In the genomic region with DNA sequence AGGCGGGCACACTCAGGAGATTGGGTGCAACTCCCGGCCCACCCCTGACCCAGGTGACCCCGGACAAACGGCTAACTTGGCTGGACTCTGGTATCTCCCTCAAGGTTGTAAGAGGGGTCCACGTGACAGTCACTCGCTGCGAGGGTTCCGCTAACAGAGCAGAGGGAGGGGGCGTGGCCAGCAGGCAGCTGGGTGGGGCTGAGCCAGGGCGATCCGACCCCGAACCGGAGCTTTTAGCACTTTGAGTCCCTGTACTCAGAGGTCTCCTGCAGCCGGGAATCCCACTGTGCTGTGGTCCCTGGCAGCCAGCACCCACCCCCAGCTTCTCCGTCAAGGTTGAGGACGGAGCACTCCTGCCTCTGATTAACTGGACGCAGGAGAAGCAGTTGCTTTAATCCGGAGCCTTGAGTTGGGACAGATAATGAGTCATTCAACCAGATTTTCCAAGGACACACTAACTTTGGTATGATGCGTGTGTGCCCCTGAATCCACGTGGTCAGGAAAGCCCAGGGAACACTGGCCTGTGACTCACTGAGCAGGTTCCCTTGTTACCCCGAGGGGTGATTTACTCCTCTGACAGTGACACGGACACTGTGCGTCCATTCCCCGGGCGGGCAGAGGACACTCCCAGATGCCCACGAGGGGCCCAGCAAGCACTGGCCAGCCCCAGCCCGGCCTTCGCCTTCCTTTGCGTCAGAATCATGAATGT, we compare ENCODE assay signal across 9 cellular contexts. TPM values are rescaled to one million over a fixed set of nuclear protein-coding genes. Genes with fewer than 3 reads are reported as not detected.
DNase-seq lines count a peak whose midpoint lies in the region; ATAC-seq and TF ChIP-seq lines count a peak whose summit lies in the region.
"Had no signal": no experiment of that assay in that cellular context is flagged by ENCODE, and none has a peak within 500 bp of the region (broad histone marks: within the 10 kb centered on the region; RNA-seq: fewer than 3 reads in every experiment).

No MANE protein-coding gene starts in this region.

- H3K9me3 ChIP-seq in WERI-Rb-1 (ENCODE audit: severe bottlenecking) (no peaks in the 10 kb centered on the region), prostate gland (no peaks in the 10 kb centered on the region)
- H3K9me3 ChIP-seq: ascending aorta had no signal

- H3K27me3 ChIP-seq in WERI-Rb-1 (ENCODE audit: insufficient read depth, low read depth, severe bottlenecking) (peaks cover 8% of the 10 kb centered on the region), prostate gland (replicated peaks; ENCODE audit: insufficient read depth) (peaks cover 3% of the 10 kb centered on the region)
- H3K27me3 ChIP-seq: ascending aorta had no signal

- no peak overlapping the region for H3K4me3 Mint-ChIP-seq in activated CD4-positive, alpha-beta T cell treated with anti-CD3 and anti-CD28 coated beads, Interleukin-2, amount 10 ng/mL, durations not matched to agents 7 days and 5 days

- intact Hi-C loops in Right ventricle myocardium inferior (cut with DNase I) (no loop called here), cardiac septum (cut with DNase I) (no loop called here), prostate gland (cut with DNase I) (no loop called here)

- H3K4me1 ChIP-seq in prostate gland (replicated peaks), result no peaks in the 10 kb centered on the region
- H3K4me1 ChIP-seq: ascending aorta had no signal

- no peak for DNase-seq in Right ventricle myocardium inferior (ENCODE audit: missing footprints)
- DNase-seq in cardiac septum (ENCODE audit: low spot score), result no peak
- DNase-seq in WERI-Rb-1, result peak; percentile 73
- peak; percentile 87 for DNase-seq in iPS-NIHi11 (ENCODE audit: low spot score)
- DNase-seq in activated CD4-positive, alpha-beta T cell treated with anti-CD3 and anti-CD28 coated beads, Interleukin-2, amount 10 ng/mL, durations not matched to agents 7 days and 5 days, result no peak
- no peak for DNase-seq in prostate gland (ENCODE audit: low spot score)
- DNase-seq in DMS114 treated with DMSO at 0.1 percent for 48 hours (lab: John Stamatoyannopoulos, UW; ENCODE audit: unreplicated experiment), result no peak
- no peak for DNase-seq in GDM1 (lab: John Stamatoyannopoulos, UW)

- TF ChIP-seq CTCF in WERI-Rb-1 (IDR thresholded peaks at IDR 0.05; ENCODE audit: low read depth, low read length) (no peak), prostate gland (IDR thresholded peaks at IDR 0.05) (no peak)

- no peak for TF ChIP-seq POLR2A in prostate gland (IDR thresholded peaks at IDR 0.05)

- H3K36me3 ChIP-seq in WERI-Rb-1, result no peaks in the 10 kb centered on the region
- H3K36me3 ChIP-seq in prostate gland, result no peaks in the 10 kb centered on the region
- H3K36me3 ChIP-seq: ascending aorta had no signal

- peak; percentile 49 for ATAC-seq in Right ventricle myocardium inferior

- peaks cover 18% of the 10 kb centered on the region for H3K4me1 Mint-ChIP-seq in activated CD4-positive, alpha-beta T cell treated with anti-CD3 and anti-CD28 coated beads, Interleukin-2, amount 10 ng/mL, durations not matched to agents 7 days and 5 days

- no peak overlapping the region for H3K27ac ChIP-seq in WERI-Rb-1
- H3K27ac ChIP-seq in prostate gland, result no peak overlapping the region
- H3K27ac ChIP-seq: ascending aorta had no signal

- H3K4me3 ChIP-seq in WERI-Rb-1 (ENCODE audit: low read depth, low read length) (peak overlapping the region; percentile 55), prostate gland (no peak overlapping the region)

- H3K36me3 Mint-ChIP-seq in activated CD4-positive, alpha-beta T cell treated with anti-CD3 and anti-CD28 coated beads, Interleukin-2, amount 10 ng/mL, durations not matched to agents 7 days and 5 days (ENCODE audit: low read depth), result peaks cover 23% of the 10 kb centered on the region

- 20% methylated on average over 29 of the region's 29 CpGs for WGBS in prostate gland

- POLR2A ChIA-PET in activated CD4-positive, alpha-beta T cell treated with anti-CD3 and anti-CD28 coated beads, Interleukin-2, amount 10 ng/mL, durations not matched to agents 7 days and 5 days (lab: Charles Lee), result no interaction called here

- CTCF ChIA-PET in activated CD4-positive, alpha-beta T cell treated with anti-CD3 and anti-CD28 coated beads, Interleukin-2, amount 10 ng/mL, durations not matched to agents 7 days and 5 days (lab: Charles Lee), result no interaction called here

- H3K9me3 Mint-ChIP-seq in activated CD4-positive, alpha-beta T cell treated with anti-CD3 and anti-CD28 coated beads, Interleukin-2, amount 10 ng/mL, durations not matched to agents 7 days and 5 days, result peaks cover 3% of the 10 kb centered on the region

- H3K27me3 Mint-ChIP-seq in activated CD4-positive, alpha-beta T cell treated with anti-CD3 and anti-CD28 coated beads, Interleukin-2, amount 10 ng/mL, durations not matched to agents 7 days and 5 days, result peaks cover 2% of the 10 kb centered on the region

- no peak overlapping the region for H3K27ac Mint-ChIP-seq in activated CD4-positive, alpha-beta T cell treated with anti-CD3 and anti-CD28 coated beads, Interleukin-2, amount 10 ng/mL, durations not matched to agents 7 days and 5 days

RNA-seq across cellular contexts. Expression of a gene that starts 16.8 kb away (rescaled TPM):
- total RNA-seq in Right ventricle myocardium inferior (2.7 TPM), cardiac septum (1.2 TPM), prostate gland (1 to 10 TPM; 1.6 to 2.7 TPM)
- total RNA-seq in activated CD4-positive, alpha-beta T cell treated with anti-CD3 and anti-CD28 coated beads, Interleukin-2, amount 10 ng/mL, durations not matched to agents 7 days and 5 days, result 10 to 100 TPM; 13.9 to 15.2 TPM

RNA-seq across cellular contexts. Expression of a gene that starts 31.0 kb away (rescaled TPM):
- total RNA-seq in Right ventricle myocardium inferior, result 16.8 TPM
- total RNA-seq in cardiac septum, result 15.8 TPM
- 10 to 100 TPM; 11.6 to 16.0 TPM for total RNA-seq in activated CD4-positive, alpha-beta T cell treated with anti-CD3 and anti-CD28 coated beads, Interleukin-2, amount 10 ng/mL, durations not matched to agents 7 days and 5 days
- total RNA-seq in prostate gland, result 10 to 100 TPM; 62.5 to 71.3 TPM

Comparison
In these comparisons a context has a peak if more than half of its experiments do, and no peak if none do; other contexts are left out.
1. DNase-seq: peak in WERI-Rb-1 (single experiment) and iPS-NIHi11 (single experiment); none in Right ventricle myocardium inferior (single experiment), cardiac septum (single experiment), activated CD4-positive, alpha-beta T cell treated with anti-CD3 and anti-CD28 coated beads, Interleukin-2, amount 10 ng/mL, durations not matched to agents 7 days and 5 days (single experiment), prostate gland (single experiment), DMS114 treated with DMSO at 0.1 percent for 48 hours (single experiment) and GDM1 (single experiment).